8 cellular contexts compared by ENCODE assay signal in genomic region chr6:2765896-2766766, GRCh38. TPM values are rescaled to one million over a fixed set of nuclear protein-coding genes. Genes with fewer than 3 reads are reported as not detected.
A peak's percentile ranks its signal among the peaks of the same experiment; 100 is the strongest.
DNase-seq lines count a peak whose midpoint lies in the region; ATAC-seq, FAIRE-seq and TF ChIP-seq lines count a peak whose summit lies in the region.

No MANE protein-coding gene starts in this region.

- H3K4me2 ChIP-seq in astrocyte (ENCODE audit: low read length) (peak overlapping the region; percentile 96), smooth muscle cell (peak overlapping the region; percentile 89)

- H3K27me3 ChIP-seq in astrocyte (ENCODE audit: insufficient read depth, low read length) = no peaks in the 10 kb centered on the region
- no peaks in the 10 kb centered on the region for H3K27me3 ChIP-seq in iPS-15b (ENCODE audit: control insufficient read depth, insufficient read depth, low read length)
- no peaks in the 10 kb centered on the region for H3K27me3 ChIP-seq in smooth muscle cell (ENCODE audit: low read depth)

- no peaks in the 10 kb centered on the region for H3F3A ChIP-seq in smooth muscle cell (ENCODE audit: low read depth)

- no peaks in the 10 kb centered on the region for H3K9me3 ChIP-seq in astrocyte (ENCODE audit: insufficient read depth, low read depth, low read length)
- no peaks in the 10 kb centered on the region for H3K9me3 ChIP-seq in iPS-15b (ENCODE audit: control insufficient read depth, insufficient read depth, low read length)
- H3K9me3 ChIP-seq in smooth muscle cell (replicated peaks; ENCODE audit: low read depth) = no peaks in the 10 kb centered on the region

- ATAC-seq in GM18519 (IDR thresholded peaks at IDR 0.05; ENCODE audit: low FRiP score, unreplicated experiment) = peak; percentile 1
- ATAC-seq in HG03025 (IDR thresholded peaks at IDR 0.05; ENCODE audit: low FRiP score, unreplicated experiment) = peak; percentile 31

- under 1% methylated on average over 77 of the region's 91 CpGs for WGBS in smooth muscle cell (ENCODE audit: low lambda C conversion rate)

- peak overlapping the region; percentile 89 for H3K27ac Mint-ChIP-seq in astrocyte (ENCODE audit: unreplicated experiment)

- peak overlapping the region; percentile 91 for H3K4me3 Mint-ChIP-seq in astrocyte (ENCODE audit: unreplicated experiment)

- peaks cover 21% of the 10 kb centered on the region for H3K4me1 Mint-ChIP-seq in astrocyte (ENCODE audit: low read depth, unreplicated experiment)

- TF ChIP-seq CTCF in astrocyte (IDR thresholded peaks at IDR 0.05; ENCODE audit: insufficient read depth, low read depth, low read length) (no peak), smooth muscle cell (IDR thresholded peaks at IDR 0.05; ENCODE audit: borderline replicate concordance, insufficient read depth, poor library complexity, severe bottlenecking) (no peak)

- H2AFZ ChIP-seq in astrocyte (ENCODE audit: low read depth, low read length) (peak overlapping the region; percentile 75), smooth muscle cell (ENCODE audit: low read depth) (peak overlapping the region; percentile 76)

- peaks cover 4% of the 10 kb centered on the region for H3K36me3 ChIP-seq in astrocyte (ENCODE audit: insufficient read depth, low read length)
- no peaks in the 10 kb centered on the region for H3K36me3 ChIP-seq in iPS-15b (ENCODE audit: control insufficient read depth, insufficient read depth, low read length)
- H3K36me3 ChIP-seq in smooth muscle cell (ENCODE audit: low read depth) = peaks cover 3% of the 10 kb centered on the region

- H3K79me2 ChIP-seq in astrocyte (ENCODE audit: insufficient read depth, low read length) (peaks cover 55% of the 10 kb centered on the region), smooth muscle cell (ENCODE audit: low read depth) (peaks cover 53% of the 10 kb centered on the region)

- H4K20me1 ChIP-seq in astrocyte (ENCODE audit: insufficient read depth, low read length) (peaks cover 44% of the 10 kb centered on the region), smooth muscle cell (ENCODE audit: low read depth) (peaks cover 50% of the 10 kb centered on the region)

- no peak for FAIRE-seq in astrocyte (lab: Jason Lieb, UNC)

- H3K4me1 ChIP-seq in astrocyte (ENCODE audit: insufficient read depth, low read length) (peaks cover 25% of the 10 kb centered on the region), iPS-15b (ENCODE audit: control insufficient read depth, insufficient read depth, low read length) (peaks cover 16% of the 10 kb centered on the region), smooth muscle cell (ENCODE audit: low read depth) (peaks cover 33% of the 10 kb centered on the region)

- H3K4me3 ChIP-seq in astrocyte (ENCODE audit: insufficient read depth, low read depth, low read length) (peak overlapping the region; percentile 91), iPS-15b (ENCODE audit: low read depth, low read length) (peak overlapping the region; percentile 90), smooth muscle cell (peak overlapping the region; percentile 88)

- DNase-seq in AG08396 (ENCODE audit: low spot score) = peak; percentile 79
- DNase-seq in RPMI7951 (ENCODE audit: low read depth) = peak; percentile 52
- peak; percentile 21 for DNase-seq in astrocyte (ENCODE audit: low read depth)
- peak; percentile 41 for DNase-seq in smooth muscle cell (lab: John Stamatoyannopoulos, UW; ENCODE audit: unreplicated experiment)
- no peak for DNase-seq in midbrain (lab: John Stamatoyannopoulos, UW)

- H3K27me3 Mint-ChIP-seq in astrocyte (ENCODE audit: low read depth, unreplicated experiment) = no peaks in the 10 kb centered on the region

- H3K9ac ChIP-seq in astrocyte (ENCODE audit: low read length) (peak overlapping the region; percentile 93), iPS-15b (ENCODE audit: low read depth, low read length) (peak overlapping the region; percentile 77), smooth muscle cell (ENCODE audit: low read depth) (peak overlapping the region; percentile 71)

- H3K36me3 Mint-ChIP-seq in astrocyte (ENCODE audit: low read depth, unreplicated experiment) = peaks cover 2% of the 10 kb centered on the region

- H3K27ac ChIP-seq in astrocyte (ENCODE audit: low read depth, low read length) (peak overlapping the region; percentile 88), smooth muscle cell (ENCODE audit: low read depth) (peak overlapping the region; percentile 74)

- H3K9me3 Mint-ChIP-seq in astrocyte (ENCODE audit: unreplicated experiment) = no peaks in the 10 kb centered on the region

RNA-seq across cellular contexts. Expression of gene WRNIP1, which starts 0.9 kb away (rescaled TPM):
- total RNA-seq in RPMI7951 (2014; rRNA removed; shearing (Covaris generic)) = 60.2 and 62.6 TPM in 2 replicates
- total RNA-seq in astrocyte (31.3 and 31.5 TPM in 2 replicates), smooth muscle cell (20.0 and 27.0 TPM in 2 replicates)
- polyA plus RNA-seq in smooth muscle cell = 29.6 and 33.8 TPM in 2 replicates

RNA-seq across cellular contexts. Expression of gene MYLK4, which starts 15.4 kb away (rescaled TPM):
- total RNA-seq in RPMI7951 (2014; rRNA removed; shearing (Covaris generic)) = 0.29 and 0.60 TPM in 2 replicates
- total RNA-seq in astrocyte (0.23 and 0.55 TPM in 2 replicates), smooth muscle cell (0.90 and 0.99 TPM in 2 replicates)
- polyA plus RNA-seq in smooth muscle cell = 0.21 TPM in 1 of 2 replicates, not detected in the other
